In genomic region chr13:72656357-72656756, GRCh38 we compare ENCODE assay signal across 29 cellular contexts.
"Had no signal": no experiment of that assay in that cellular context is flagged by ENCODE, and none has a peak within 500 bp of the region (broad histone marks: within the 10 kb centered on the region; RNA-seq: fewer than 3 reads in every experiment).

No MANE protein-coding gene starts in this region.

- H3K36me3 ChIP-seq: stomach, suprapubic skin, thoracic aorta, thyroid gland, tibial artery, tibial nerve, transverse colon, upper lobe of left lung, upper lobe of right lung, uterus, vagina had no signal

- H3K27ac Mint-ChIP-seq: stimulated activated effector memory CD8-positive, alpha-beta T cell treated with anti-CD3 and anti-CD28 coated beads, Interleukin-12 subunit alpha, Interleukin-12 subunit beta, amount 100 ng/mL, for 72 hours; stimulated activated memory B cell treated with anti-CD40 and anti-IgM and Interleukin-4, amounts not matched to agents 10 μg/mL and 1 μg/mL and 100 μg/mL, for 72 hours; stimulated activated naive B cell treated with anti-CD40 and anti-IgM and Interleukin-4, amounts not matched to agents 10 μg/mL and 1 μg/mL and 100 μg/mL, for 72 hours; stimulated activated naive CD8-positive, alpha-beta T cell treated with anti-CD3 and anti-CD28 coated beads, Interleukin-15, amount 100 ng/mL, for 72 hours; stimulated activated naive CD8-positive, alpha-beta T cell treated with anti-CD3 and anti-CD28 coated beads, Interleukin-15, Interleukin-2, amounts not matched to agents 100 ng/mL and 50 ng/mL, for 24 hours; type B pancreatic cell had no signal

- H3K4me1 Mint-ChIP-seq: stimulated activated effector memory CD8-positive, alpha-beta T cell treated with anti-CD3 and anti-CD28 coated beads, Interleukin-12 subunit alpha, Interleukin-12 subunit beta, amount 100 ng/mL, for 72 hours; stimulated activated memory B cell treated with anti-CD40 and anti-IgM and Interleukin-4, amounts not matched to agents 10 μg/mL and 1 μg/mL and 100 μg/mL, for 72 hours; stimulated activated naive B cell treated with anti-CD40 and anti-IgM and Interleukin-4, amounts not matched to agents 10 μg/mL and 1 μg/mL and 100 μg/mL, for 72 hours had no signal

- ATAC-seq: stimulated activated naive B cell treated with anti-CD40 and anti-IgM and Interleukin-4, amounts not matched to agents 10 μg/mL and 1 μg/mL and 100 μg/mL, for 72 hours; stimulated activated naive CD8-positive, alpha-beta T cell treated with anti-CD3 and anti-CD28 coated beads, Interleukin-15, amount 100 ng/mL, for 72 hours; stimulated activated naive CD8-positive, alpha-beta T cell treated with anti-CD3 and anti-CD28 coated beads, Interleukin-15, Interleukin-2, amounts not matched to agents 100 U/mL and 50 U/mL, for 24 hours; upper lobe of right lung had no signal

- H3K36me3 Mint-ChIP-seq: stimulated activated effector memory CD8-positive, alpha-beta T cell treated with anti-CD3 and anti-CD28 coated beads, Interleukin-12 subunit alpha, Interleukin-12 subunit beta, amount 100 ng/mL, for 72 hours; stimulated activated memory B cell treated with anti-CD40 and anti-IgM and Interleukin-4, amounts not matched to agents 10 μg/mL and 1 μg/mL and 100 μg/mL, for 72 hours; stimulated activated naive B cell treated with anti-CD40 and anti-IgM and Interleukin-4, amounts not matched to agents 10 μg/mL and 1 μg/mL and 100 μg/mL, for 72 hours; type B pancreatic cell had no signal

- H3K4me1 ChIP-seq: stomach, suprapubic skin, testis, thyroid gland, tibial artery, tibial nerve, transverse colon, upper lobe of left lung, upper lobe of right lung, uterus, vagina had no signal

- H3K4me3 ChIP-seq: stomach, suprapubic skin, testis, thoracic aorta, thyroid gland, tibial artery, tibial nerve, transverse colon, upper lobe of left lung, upper lobe of right lung, uterus, vagina had no signal

- H3K4me3 Mint-ChIP-seq: stimulated activated effector memory CD8-positive, alpha-beta T cell treated with anti-CD3 and anti-CD28 coated beads, Interleukin-12 subunit alpha, Interleukin-12 subunit beta, amount 100 ng/mL, for 72 hours; stimulated activated memory B cell treated with anti-CD40 and anti-IgM and Interleukin-4, amounts not matched to agents 10 μg/mL and 1 μg/mL and 100 μg/mL, for 72 hours; stimulated activated naive B cell treated with anti-CD40 and anti-IgM and Interleukin-4, amounts not matched to agents 10 μg/mL and 1 μg/mL and 100 μg/mL, for 72 hours; stimulated activated naive CD8-positive, alpha-beta T cell treated with anti-CD3 and anti-CD28 coated beads, Interleukin-15, amount 100 ng/mL, for 72 hours; stimulated activated naive CD8-positive, alpha-beta T cell treated with anti-CD3 and anti-CD28 coated beads, Interleukin-15, Interleukin-2, amounts not matched to agents 100 ng/mL and 50 ng/mL, for 24 hours; type B pancreatic cell had no signal

- FAIRE-seq: urothelium cell line had no signal

- H3K27me3 ChIP-seq: stomach, testis, thyroid gland, tibial artery, tibial nerve, transverse colon, upper lobe of left lung, uterus, vagina had no signal

- H3K9me3 ChIP-seq: stomach, suprapubic skin, testis, thoracic aorta, thyroid gland, tibial artery, tibial nerve, transverse colon, upper lobe of left lung, upper lobe of right lung, uterus, vagina had no signal

- H3K27ac ChIP-seq: stomach, suprapubic skin, testis, thoracic aorta, thyroid gland, tibial artery, tibial nerve, transverse colon, upper lobe of left lung, upper lobe of right lung, uterus, vagina had no signal

- H3K27me3 Mint-ChIP-seq: type B pancreatic cell had no signal

- H3K9me3 Mint-ChIP-seq: stimulated activated effector memory CD8-positive, alpha-beta T cell treated with anti-CD3 and anti-CD28 coated beads, Interleukin-12 subunit alpha, Interleukin-12 subunit beta, amount 100 ng/mL, for 72 hours; stimulated activated naive B cell treated with anti-CD40 and anti-IgM and Interleukin-4, amounts not matched to agents 10 μg/mL and 1 μg/mL and 100 μg/mL, for 72 hours; stimulated activated naive CD8-positive, alpha-beta T cell treated with anti-CD3 and anti-CD28 coated beads, Interleukin-15, amount 100 ng/mL, for 72 hours; stimulated activated naive CD8-positive, alpha-beta T cell treated with anti-CD3 and anti-CD28 coated beads, Interleukin-15, Interleukin-2, amounts not matched to agents 100 ng/mL and 50 ng/mL, for 24 hours; type B pancreatic cell had no signal

- DNase-seq: stimulated activated CD4-positive, alpha-beta T cell treated with anti-CD3 and anti-CD28 coated beads, Interleukin-2, amount 100 ng/mL, for 48 hours; stimulated activated CD4-positive, alpha-beta T cell treated with anti-CD3 and anti-CD28 coated beads, Interleukin-4, amount 100 ng/mL, for 1 hour; stimulated activated CD4-positive, alpha-beta T cell treated with anti-CD3 and anti-CD28 coated beads, Interleukin-4, amount 100 ng/mL, for 24 hours; stimulated activated CD4-positive, alpha-beta T cell treated with anti-CD3 and anti-CD28 coated beads, Interleukin-4, amount 100 ng/mL, for 4 hours; stimulated activated CD8-positive, alpha-beta memory T cell treated with anti-CD3 and anti-CD28 coated beads, Interleukin-4, amount 100 ng/mL, for 48 hours; stimulated activated naive B cell treated with anti-CD40 and anti-IgM and Interleukin-4, amounts not matched to agents 10 μg/mL and 1 μg/mL and 100 μg/mL, for 72 hours; stimulated activated naive CD4-positive, alpha-beta T cell; stimulated activated naive CD4-positive, alpha-beta T cell treated with Interleukin-2 at 50 U/mL for 16 hours; stimulated activated naive CD8-positive, alpha-beta T cell treated with anti-CD3 and anti-CD28 coated beads, Interleukin-15, amount 100 ng/mL, for 72 hours; stimulated activated naive CD8-positive, alpha-beta T cell treated with anti-CD3 and anti-CD28 coated beads, Interleukin-15, Interleukin-2, amounts not matched to agents 100 U/mL and 50 U/mL, for 24 hours; stomach; substantia nigra; testis; thyroid gland; tibial artery; transverse colon; trophoblast cell; upper lobe of right lung; uterus had no signal
